Comparison of ENCODE assay signal across 25 cellular contexts in the genomic region with DNA sequence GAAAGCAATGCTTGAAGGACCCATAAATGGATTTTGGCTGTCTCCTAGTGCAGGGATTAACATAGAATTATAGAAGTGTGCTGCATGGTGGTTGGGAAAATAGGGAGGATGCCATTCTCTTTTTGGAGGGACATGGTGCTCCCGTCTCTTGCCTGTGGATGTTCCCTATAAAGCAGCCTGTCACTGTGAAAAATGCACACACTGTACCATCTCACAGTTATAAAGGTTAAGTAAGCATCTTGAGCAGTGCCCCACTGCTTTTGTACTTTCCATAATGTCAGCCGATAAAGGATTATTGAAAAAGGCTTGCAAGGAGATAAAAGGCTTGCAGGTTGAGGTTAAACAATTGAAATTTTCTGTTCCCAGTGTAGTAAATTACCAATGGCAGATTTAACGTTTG.
"Had no signal": no experiment of that assay in that cellular context is flagged by ENCODE, and none has a peak within 500 bp of the region (broad histone marks: within the 10 kb centered on the region; RNA-seq: fewer than 3 reads in every experiment).

No MANE protein-coding gene starts in this region.

- H3K4me1 Mint-ChIP-seq: activated CD4-positive, alpha-beta T cell treated with anti-CD3 and anti-CD28 coated beads, Interleukin-2, amount 10 ng/mL, durations not matched to agents 24 days and 14 days; activated CD8-positive, alpha-beta memory T cell treated with anti-CD3 and anti-CD28 coated beads, Interleukin-2, amount 10 ng/mL, durations not matched to agents 7 days and 5 days; activated naive CD8-positive, alpha-beta T cell treated with anti-CD3 and anti-CD28 coated beads, Interleukin-2, amount 50 U/mL, for 24 hours; central memory CD8-positive, alpha-beta T cell had no signal

- H3K27ac Mint-ChIP-seq: activated B cell treated with CpG ODN at 0.5 μM for 24 hours; activated CD4-positive, alpha-beta T cell treated with anti-CD3 and anti-CD28 coated beads, Interleukin-2, amount 10 ng/mL, durations not matched to agents 24 days and 14 days; activated CD8-positive, alpha-beta memory T cell treated with anti-CD3 and anti-CD28 coated beads, Interleukin-2, amount 10 ng/mL, durations not matched to agents 7 days and 5 days; activated naive CD4-positive, alpha-beta T cell treated with anti-CD3 and anti-CD28 coated beads, Interleukin-2, amount 50 U/mL, for 72 hours; activated naive CD8-positive, alpha-beta T cell treated with anti-CD3 and anti-CD28 coated beads, Interleukin-2, amount 50 U/mL, for 24 hours; activated T-cell treated with anti-CD3 and anti-CD28 coated beads, Interleukin-2, amount 50 U/mL, for 24 hours; activated T-helper 1 cell treated with anti-CD3 and anti-CD28 coated beads, Interleukin-12 subunit alpha, Interleukin-12 subunit beta, Interleukin-2, Interleukin-4 antibody, amounts not matched to agents 30 ng/mL and 10 ng/mL and 1 ng/mL, durations not matched to agents 14 hours and 24 hours and 36 hours; T-helper 17 cell had no signal

- H3K27me3 Mint-ChIP-seq: activated B cell treated with CpG ODN at 0.5 μM for 24 hours; activated CD4-positive, alpha-beta T cell treated with anti-CD3 and anti-CD28 coated beads, Interleukin-2, amount 10 ng/mL, durations not matched to agents 24 days and 14 days had no signal

- H3K9me3 Mint-ChIP-seq: activated B cell treated with CpG ODN at 0.5 μM for 24 hours; activated CD4-positive, alpha-beta T cell treated with anti-CD3 and anti-CD28 coated beads, Interleukin-2, amount 10 ng/mL, durations not matched to agents 24 days and 14 days; activated naive CD8-positive, alpha-beta T cell treated with anti-CD3 and anti-CD28 coated beads, Interleukin-2, amount 50 U/mL, for 24 hours; activated T-cell treated with anti-CD3 and anti-CD28 coated beads, Interleukin-2, amount 50 U/mL, for 24 hours; activated T-helper 1 cell treated with anti-CD3 and anti-CD28 coated beads, Interleukin-12 subunit alpha, Interleukin-12 subunit beta, Interleukin-2, Interleukin-4 antibody, amounts not matched to agents 30 ng/mL and 10 ng/mL and 1 ng/mL, durations not matched to agents 14 hours and 24 hours and 36 hours; brain; central memory CD8-positive, alpha-beta T cell had no signal

- H3K4me3 Mint-ChIP-seq: activated B cell treated with CpG ODN at 0.5 μM for 24 hours; activated CD4-positive, alpha-beta T cell treated with anti-CD3 and anti-CD28 coated beads, Interleukin-2, amount 10 ng/mL, durations not matched to agents 24 days and 14 days; activated CD8-positive, alpha-beta memory T cell treated with anti-CD3 and anti-CD28 coated beads, Interleukin-2, amount 10 ng/mL, durations not matched to agents 7 days and 5 days; activated naive CD8-positive, alpha-beta T cell treated with anti-CD3 and anti-CD28 coated beads, Interleukin-2, amount 50 U/mL, for 24 hours; activated T-cell treated with anti-CD3 and anti-CD28 coated beads, Interleukin-2, amount 50 U/mL, for 24 hours; activated T-helper 1 cell treated with anti-CD3 and anti-CD28 coated beads, Interleukin-12 subunit alpha, Interleukin-12 subunit beta, Interleukin-2, Interleukin-4 antibody, amounts not matched to agents 30 ng/mL and 10 ng/mL and 1 ng/mL, durations not matched to agents 14 hours and 24 hours and 36 hours; central memory CD8-positive, alpha-beta T cell; T-helper 17 cell had no signal

- H3K36me3 Mint-ChIP-seq: activated CD8-positive, alpha-beta memory T cell treated with anti-CD3 and anti-CD28 coated beads, Interleukin-2, amount 10 ng/mL, durations not matched to agents 7 days and 5 days; brain had no signal

- H3K27me3 ChIP-seq: ascending aorta had no signal

- DNase-seq: activated B cell treated with CpG ODN at 0.5 μM for 24 hours; activated CD4-positive, alpha-beta T cell treated with anti-CD3 and anti-CD28 coated beads for 1 hour; activated CD4-positive, alpha-beta T cell treated with anti-CD3 and anti-CD28 coated beads, Interleukin-2, amount 10 ng/mL, durations not matched to agents 24 days and 14 days; activated CD4-positive, alpha-beta T cell treated with anti-CD3 and anti-CD28 coated beads, Interleukin-2, amount 50 U/mL, for 48 hours; activated CD8-positive, alpha-beta memory T cell treated with anti-CD3 and anti-CD28 coated beads, Interleukin-2, amount 10 ng/mL, durations not matched to agents 7 days and 5 days; activated effector memory CD4-positive, alpha-beta T cell treated with anti-CD3 and anti-CD28 coated beads, Interleukin-2, amount 50 U/mL, for 16 hours; activated naive CD4-positive, alpha-beta T cell treated with Interleukin-2 at 50 U/mL for 16 hours; activated naive CD8-positive, alpha-beta T cell treated with anti-CD3 and anti-CD28 coated beads, Interleukin-2, amount 50 U/mL, for 24 hours; activated T-cell treated with anti-CD3 and anti-CD28 coated beads, Interleukin-2, amount 50 U/mL, for 24 hours; amniotic stem cell; KG1; MV-4-11; NCI-H146; NCI-H187 treated with DMSO at 0.1 percent for 48 hours; NCI-H2081 treated with DMSO at 0.1 percent for 48 hours; NCI-H226; NCI-H526; SIG-M5; T-helper 17 cell; T-helper 9 cell had no signal

- H3K4me3 ChIP-seq: ascending aorta had no signal

- H3K4me1 ChIP-seq: ascending aorta had no signal

- ATAC-seq: activated CD8-positive, alpha-beta memory T cell treated with anti-CD3 and anti-CD28 coated beads, Interleukin-2, amount 10 ng/mL, durations not matched to agents 7 days and 5 days; activated naive CD4-positive, alpha-beta T cell treated with anti-CD3 and anti-CD28 coated beads, Interleukin-2, amount 50 U/mL, for 72 hours; activated naive CD8-positive, alpha-beta T cell treated with anti-CD3 and anti-CD28 coated beads, Interleukin-2, amount 50 U/mL, for 24 hours; T-helper 17 cell had no signal

- H3K9me3 ChIP-seq: ascending aorta had no signal

- H3K36me3 ChIP-seq: ascending aorta had no signal

- H3K27ac ChIP-seq: ascending aorta had no signal
